ENCODE assay signal across 14 cellular contexts in the genomic region with DNA sequence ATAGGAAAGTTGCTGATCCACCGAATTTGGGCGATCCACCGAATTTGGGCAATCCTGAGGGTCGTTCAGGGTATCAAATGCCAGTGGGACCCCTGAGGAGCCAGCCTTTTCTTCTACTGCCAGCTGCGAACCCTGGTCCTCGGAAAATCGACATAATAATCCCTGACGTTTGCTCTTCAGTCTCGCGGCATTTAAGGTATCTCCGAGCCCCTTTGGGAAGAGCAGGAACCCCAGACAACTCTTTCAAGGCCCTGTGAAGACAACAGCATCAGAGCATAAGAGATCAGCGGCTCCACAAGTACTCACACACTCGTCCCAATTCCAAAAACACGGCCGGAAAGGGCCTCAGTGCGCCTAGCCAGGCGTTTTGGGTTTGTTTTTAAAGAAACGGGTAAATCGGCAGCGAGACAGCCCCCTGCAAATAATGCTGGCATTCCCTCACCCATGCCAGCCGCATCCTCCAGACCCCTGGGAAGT. TPM values are rescaled to one million over a fixed set of nuclear protein-coding genes. Genes with fewer than 3 reads are reported as not detected.
DNase-seq lines count a peak whose midpoint lies in the region; ATAC-seq and TF ChIP-seq lines count a peak whose summit lies in the region.
"Had no signal": no experiment of that assay in that cellular context is flagged by ENCODE, and none has a peak within 500 bp of the region (broad histone marks: within the 10 kb centered on the region; RNA-seq: fewer than 3 reads in every experiment).

No MANE protein-coding gene starts in this region.

- peaks cover 90% of the 10 kb centered on the region for H3K27me3 Mint-ChIP-seq in activated CD4-positive, alpha-beta memory T cell treated with anti-CD3 and anti-CD28 coated beads, Interleukin-2, amount 10 ng/mL, durations not matched to agents 7 days and 5 days
- peaks cover 82% of the 10 kb centered on the region for H3K27me3 Mint-ChIP-seq in activated CD4-positive, alpha-beta memory T cell treated with anti-CD3 and anti-CD28 coated beads for 36 hours
- H3K27me3 Mint-ChIP-seq in stimulated activated naive B cell treated with anti-CD40 and anti-IgM and Interleukin-4, amounts not matched to agents 10 μg/mL and 1 μg/mL and 100 μg/mL, for 72 hours, result peaks cover 80 to 95% of the 10 kb centered on the region in 2 donors

- ATAC-seq in stimulated activated naive B cell treated with anti-CD40 and anti-IgM and Interleukin-4, amounts not matched to agents 10 μg/mL and 1 μg/mL and 100 μg/mL, for 72 hours (replicated peaks), result no peak

- intact Hi-C loops in activated CD4-positive, alpha-beta memory T cell treated with anti-CD3 and anti-CD28 coated beads for 36 hours (cut with micrococcal nuclease), result loop anchor here (5.0 kb wide), 1 partner anchor 1636 kb away; no protein-coding TSS in a partner anchor

- POLR2A ChIA-PET in activated CD4-positive, alpha-beta memory T cell treated with anti-CD3 and anti-CD28 coated beads, Interleukin-2, amount 10 ng/mL, durations not matched to agents 7 days and 5 days (lab: Charles Lee), result no interaction called here
- POLR2A ChIA-PET in activated CD4-positive, alpha-beta memory T cell treated with anti-CD3 and anti-CD28 coated beads for 36 hours (lab: Charles Lee), result no interaction called here

- peaks cover 47% of the 10 kb centered on the region for H3K36me3 Mint-ChIP-seq in activated CD4-positive, alpha-beta memory T cell treated with anti-CD3 and anti-CD28 coated beads, Interleukin-2, amount 10 ng/mL, durations not matched to agents 7 days and 5 days (ENCODE audit: low read depth)
- peaks cover 27% of the 10 kb centered on the region for H3K36me3 Mint-ChIP-seq in activated CD4-positive, alpha-beta memory T cell treated with anti-CD3 and anti-CD28 coated beads for 36 hours
- peaks cover 2 to 11% of the 10 kb centered on the region in 2 donors for H3K36me3 Mint-ChIP-seq in stimulated activated naive B cell treated with anti-CD40 and anti-IgM and Interleukin-4, amounts not matched to agents 10 μg/mL and 1 μg/mL and 100 μg/mL, for 72 hours

- H3K27me3 ChIP-seq in iPS-20b (ENCODE audit: insufficient read depth, low read length), result peaks cover 100% of the 10 kb centered on the region
- H3K27me3 ChIP-seq: ovary had no signal

- H3K27ac ChIP-seq in iPS-20b (ENCODE audit: low read length), result no peak overlapping the region
- H3K27ac ChIP-seq: cardiac muscle cell, ovary had no signal

- no peaks in the 10 kb centered on the region for H3K9me3 ChIP-seq in iPS-20b (ENCODE audit: insufficient read depth, low read depth, low read length)
- H3K9me3 ChIP-seq: ovary had no signal

- peak overlapping the region; percentile 71; the same call in 1 of the 2 replicates for H3K4me3 ChIP-seq in iPS-20b (ENCODE audit: low read length)
- H3K4me3 ChIP-seq: ovary had no signal

- H3K4me1 ChIP-seq in iPS-20b (ENCODE audit: insufficient read depth, low read length), result peaks cover 15% of the 10 kb centered on the region; the same call in 1 of the 2 replicates

- no peak overlapping the region for H3K4me3 Mint-ChIP-seq in activated CD4-positive, alpha-beta memory T cell treated with anti-CD3 and anti-CD28 coated beads, Interleukin-2, amount 10 ng/mL, durations not matched to agents 7 days and 5 days
- no peak overlapping the region for H3K4me3 Mint-ChIP-seq in activated CD4-positive, alpha-beta memory T cell treated with anti-CD3 and anti-CD28 coated beads for 36 hours
- no peak overlapping the region for H3K4me3 Mint-ChIP-seq in stimulated activated naive B cell treated with anti-CD40 and anti-IgM and Interleukin-4, amounts not matched to agents 10 μg/mL and 1 μg/mL and 100 μg/mL, for 72 hours

- H3K4me1 Mint-ChIP-seq in activated CD4-positive, alpha-beta memory T cell treated with anti-CD3 and anti-CD28 coated beads, Interleukin-2, amount 10 ng/mL, durations not matched to agents 7 days and 5 days, result peaks cover 37% of the 10 kb centered on the region
- H3K4me1 Mint-ChIP-seq in activated CD4-positive, alpha-beta memory T cell treated with anti-CD3 and anti-CD28 coated beads for 36 hours (ENCODE audit: low read depth), result peaks cover 24% of the 10 kb centered on the region
- H3K4me1 Mint-ChIP-seq in stimulated activated naive B cell treated with anti-CD40 and anti-IgM and Interleukin-4, amounts not matched to agents 10 μg/mL and 1 μg/mL and 100 μg/mL, for 72 hours, result peaks cover 3 to 25% of the 10 kb centered on the region in 2 donors

- no peak for DNase-seq in activated CD4-positive, alpha-beta memory T cell treated with anti-CD3 and anti-CD28 coated beads, Interleukin-2, amount 10 ng/mL, durations not matched to agents 7 days and 5 days
- no peak for DNase-seq in activated CD4-positive, alpha-beta memory T cell treated with anti-CD3 and anti-CD28 coated beads for 36 hours
- DNase-seq in NCI-H748 treated with DMSO at 0.1 percent for 48 hours (lab: John Stamatoyannopoulos, UW) (peak; percentile 20), putamen (ENCODE audit: low spot score) (no peak), GM20000 (ENCODE audit: low spot score) (no peak), NCI-H187 (lab: John Stamatoyannopoulos, UW) (no peak)
- DNase-seq in stimulated activated naive B cell treated with anti-CD40 and anti-IgM and Interleukin-4, amounts not matched to agents 10 μg/mL and 1 μg/mL and 100 μg/mL, for 72 hours, result no peak
- DNase-seq: GF-D8, NCI-H1694, ovary had no signal

- peak overlapping the region; percentile 47 for H3K27ac Mint-ChIP-seq in activated CD4-positive, alpha-beta memory T cell treated with anti-CD3 and anti-CD28 coated beads, Interleukin-2, amount 10 ng/mL, durations not matched to agents 7 days and 5 days
- no peak overlapping the region for H3K27ac Mint-ChIP-seq in activated CD4-positive, alpha-beta memory T cell treated with anti-CD3 and anti-CD28 coated beads for 36 hours
- H3K27ac Mint-ChIP-seq in stimulated activated naive B cell treated with anti-CD40 and anti-IgM and Interleukin-4, amounts not matched to agents 10 μg/mL and 1 μg/mL and 100 μg/mL, for 72 hours, result peak overlapping the region; percentile 83

- CTCF ChIA-PET in activated CD4-positive, alpha-beta memory T cell treated with anti-CD3 and anti-CD28 coated beads, Interleukin-2, amount 10 ng/mL, durations not matched to agents 7 days and 5 days (lab: Charles Lee), result no interaction called here
- CTCF ChIA-PET in activated CD4-positive, alpha-beta memory T cell treated with anti-CD3 and anti-CD28 coated beads for 36 hours (lab: Charles Lee), result no interaction called here

- H3K9me3 Mint-ChIP-seq in activated CD4-positive, alpha-beta memory T cell treated with anti-CD3 and anti-CD28 coated beads, Interleukin-2, amount 10 ng/mL, durations not matched to agents 7 days and 5 days, result peaks cover 8% of the 10 kb centered on the region
- peaks cover 3% of the 10 kb centered on the region for H3K9me3 Mint-ChIP-seq in activated CD4-positive, alpha-beta memory T cell treated with anti-CD3 and anti-CD28 coated beads for 36 hours
- H3K9me3 Mint-ChIP-seq in stimulated activated naive B cell treated with anti-CD40 and anti-IgM and Interleukin-4, amounts not matched to agents 10 μg/mL and 1 μg/mL and 100 μg/mL, for 72 hours, result peaks cover 0 to 9% of the 10 kb centered on the region in 2 donors

- H3K36me3 ChIP-seq in iPS-20b (ENCODE audit: insufficient read depth, low read depth, low read length), result no peaks in the 10 kb centered on the region
- H3K36me3 ChIP-seq: cardiac muscle cell, ovary had no signal

- TF ChIP-seq CTCF in GM20000 (IDR thresholded peaks at IDR 0.05; ENCODE audit: extremely low read depth, missing control alignments), result no peak

- no peak overlapping the region for H3K9ac ChIP-seq in iPS-20b (ENCODE audit: low read depth, low read length)

RNA-seq across cellular contexts. Expression of a gene that starts 1.0 kb away (rescaled TPM):
- total RNA-seq in activated CD4-positive, alpha-beta memory T cell treated with anti-CD3 and anti-CD28 coated beads, Interleukin-2, amount 10 ng/mL, durations not matched to agents 7 days and 5 days, result under 1 TPM; 0.08 to 0.30 TPM
- not detected for total RNA-seq in activated CD4-positive, alpha-beta memory T cell treated with anti-CD3 and anti-CD28 coated beads for 36 hours
- total RNA-seq: cardiac muscle cell, fibroblast of lung, HT-29 had no signal
